ENCODE assay signal across 15 cellular contexts in the genomic region with DNA sequence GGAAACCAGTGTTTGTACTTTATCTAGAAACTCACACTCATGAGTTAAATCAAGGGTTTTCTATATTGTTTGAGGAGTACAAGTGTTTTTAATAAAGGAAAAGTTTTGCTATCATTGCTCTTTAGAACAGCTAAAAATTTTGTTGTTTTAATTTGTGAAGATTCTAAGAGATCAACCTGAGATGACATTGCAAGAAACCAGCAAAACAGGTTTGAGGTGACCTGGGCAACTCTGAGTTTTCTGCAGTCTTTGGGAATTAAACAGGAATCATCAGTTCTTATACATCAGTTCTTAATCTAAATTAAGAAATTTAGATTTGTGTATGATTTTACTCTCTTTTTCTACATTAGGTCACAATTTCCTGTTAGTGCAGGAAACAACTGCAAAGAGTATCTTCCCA.
A peak's percentile ranks its signal among the peaks of the same experiment; 100 is the strongest.
DNase-seq lines count a peak whose midpoint lies in the region; ATAC-seq, FAIRE-seq and TF ChIP-seq lines count a peak whose summit lies in the region.
"Had no signal": no experiment of that assay in that cellular context is flagged by ENCODE, and none has a peak within 500 bp of the region (broad histone marks: within the 10 kb centered on the region; RNA-seq: fewer than 3 reads in every experiment).

No MANE protein-coding gene starts in this region.

- H3K4me2 ChIP-seq in GM12878 (ENCODE audit: control insufficient read depth, insufficient read depth) (no peak overlapping the region), neuronal stem cell (ENCODE audit: insufficient read depth, low read length, poor library complexity, severe bottlenecking) (no peak overlapping the region)

- POLR2A ChIA-PET in GM12878 (lab: Charles Lee): interaction anchor here (0.9 kb wide), 1 partner anchor 11 kb away, joined by 3 read pairs; no protein-coding TSS in a partner anchor

- H2AK5ac ChIP-seq in neuronal stem cell (ENCODE audit: low read depth, low read length): no peak overlapping the region

- no peak overlapping the region for H2BK15ac ChIP-seq in neuronal stem cell (ENCODE audit: low read length)

- H3K27me3 ChIP-seq in HUES64 (ENCODE audit: insufficient read depth, low read length) (no peaks in the 10 kb centered on the region), GM12878 (replicated peaks in 1 of 2; ENCODE audit: control insufficient read depth in 2 of 2, insufficient read depth in 2 of 2, low read length in 1 of 2) (no peaks in the 10 kb centered on the region), neuronal stem cell (ENCODE audit: control insufficient read depth in 3 of 3, insufficient read depth in 3 of 3, low read depth in 1 of 3, low read length in 3 of 3) (no peaks in the 10 kb centered on the region)
- H3K27me3 ChIP-seq: body of pancreas, dorsolateral prefrontal cortex had no signal

- no peaks in the 10 kb centered on the region for H3K79me1 ChIP-seq in neuronal stem cell (ENCODE audit: low read depth, low read length)

- ATAC-seq in GM12878 (no peak), HG02571 (IDR thresholded peaks at IDR 0.05; ENCODE audit: unreplicated experiment) (no peak), HG03108 (IDR thresholded peaks at IDR 0.05; ENCODE audit: unreplicated experiment) (no peak)
- ATAC-seq: body of pancreas had no signal

- TF ChIP-seq POLR2A in GM12878 (IDR thresholded peaks at IDR 0.05; ENCODE audit: low read depth, low read length): no peak

- RAD21 ChIA-PET in GM12878 (lab: Charles Lee; ENCODE audit: unreplicated experiment): interaction anchor here (0.7 to 3.0 kb wide), 6 partner anchors 45 to 984 kb away, joined by 3 to 21 read pairs (median 8); a partner anchor contains a TSS

- FAIRE-seq in GM12878 (lab: Jason Lieb, UNC): no peak
- FAIRE-seq: D721Med had no signal

- H3K4me1 ChIP-seq in HUES64 (ENCODE audit: insufficient read depth, low read length) (peaks cover 48% of the 10 kb centered on the region), GM12878 (ENCODE audit: control insufficient read depth, insufficient read depth, low read length) (peaks cover 14% of the 10 kb centered on the region; the same call in 1 of the 2 replicates), neuronal stem cell (ENCODE audit: control insufficient read depth in 2 of 2, insufficient read depth in 1 of 2, low read depth in 1 of 2, low read length in 2 of 2) (peaks cover 17 to 25% of the 10 kb centered on the region in 2 donors)

- no peak for TF ChIP-seq EP300 in GM12878 (IDR thresholded peaks at IDR 0.05; ENCODE audit: borderline replicate concordance in 1 of 2, control insufficient read depth in 1 of 2, low read depth in 2 of 2, low read length in 2 of 2)

- no peak overlapping the region for H3K4ac ChIP-seq in neuronal stem cell (ENCODE audit: low read length)

- SMC1A ChIA-PET in GM12878 (lab: Charles Lee; ENCODE audit: uncharacterized antibody, unreplicated experiment): interaction anchor here (0.7 to 3.7 kb wide), 5 partner anchors 210 to 708 kb away, joined by 3 to 17 read pairs (median 3); no protein-coding TSS in a partner anchor

- H3K9me3 ChIP-seq in HUES64 (ENCODE audit: insufficient read depth, low read depth, low read length) (no peaks in the 10 kb centered on the region), GM12878 (replicated peaks; ENCODE audit: control insufficient read depth, insufficient read depth, low read length) (peaks cover 2% of the 10 kb centered on the region; the same call in 1 of the 3 replicates), neuronal stem cell (replicated peaks in 1 of 2; ENCODE audit: control insufficient read depth in 2 of 2, insufficient read depth in 1 of 2, low read depth in 1 of 2, low read length in 2 of 2) (peaks cover 2 to 15% of the 10 kb centered on the region in 2 donors)
- H3K9me3 ChIP-seq: body of pancreas had no signal

- H4K8ac ChIP-seq in neuronal stem cell (ENCODE audit: low read depth, low read length): no peak overlapping the region

- DNase-seq in DMS153 treated with DMSO at 0.1 percent for 48 hours (lab: John Stamatoyannopoulos, UW; ENCODE audit: unreplicated experiment) (peak; percentile 15), GM12878 (ENCODE audit: low read depth, low spot score) (no peak), neuronal stem cell (ENCODE audit: low spot score) (no peak), globus pallidus (ENCODE audit: low spot score) (no peak)
- DNase-seq in activated CD4-positive, alpha-beta T cell treated with anti-CD3 and anti-CD28 coated beads for 1 hour: no peak
- DNase-seq: activated B cell treated with CpG ODN at 0.5 μM for 24 hours, activated gamma-delta T cell, body of pancreas, dorsolateral prefrontal cortex, NCI-H69, retina had no signal

- H3K14ac ChIP-seq in neuronal stem cell (ENCODE audit: low read length): no peak overlapping the region

- TF ChIP-seq CTCF in GM12878 (IDR thresholded peaks at IDR 0.05 in 2 of 3, conservative IDR thresholded peaks at IDR 0.05 in 1 of 3; ENCODE audit: control insufficient read depth in 2 of 3, extremely low read depth in 1 of 3, insufficient read depth in 1 of 3, low read depth in 3 of 3, low read length in 3 of 3): no peak

- H2AFZ ChIP-seq in GM12878 (ENCODE audit: control insufficient read depth, low read depth, low read length) (no peak overlapping the region), neuronal stem cell (ENCODE audit: low read length) (peak overlapping the region; percentile 6)

- H3K9ac ChIP-seq in HUES64 (ENCODE audit: low read depth, low read length) (peak overlapping the region; percentile 26; the same call in 1 of the 2 replicates), GM12878 (ENCODE audit: control insufficient read depth, insufficient read depth, low read length) (no peak overlapping the region), neuronal stem cell (ENCODE audit: low read depth, low read length, poor library complexity) (no peak overlapping the region)

- H3K18ac ChIP-seq in neuronal stem cell (ENCODE audit: low read length): no peak overlapping the region

- no peak overlapping the region for H2BK12ac ChIP-seq in neuronal stem cell (ENCODE audit: low read length)

- CTCF ChIA-PET in GM12878 (lab: Yijun Ruan, JAX): interaction anchor here (0.9 to 2.4 kb wide), 6 partner anchors 50 to 714 kb away, joined by 3 to 10 read pairs (median 4); no protein-coding TSS in a partner anchor

- no TSS peak for BruUV-seq in GM12878 (replicated peaks; lab: Mats Ljungman, UMichigan)

- TF ChIP-seq RAD21 in GM12878 (IDR thresholded peaks at IDR 0.05; ENCODE audit: insufficient read depth, low read depth, low read length): no peak

- intact Hi-C loops in GM12878 (cut with micrococcal nuclease; ENCODE audit: unreplicated experiment): loop anchor here (2.0 to 10.0 kb wide), 3 partner anchors 708 to 944 kb away; no protein-coding TSS in a partner anchor

- in situ Hi-C loops in GM12878 (cut with MboI): loop anchor here (10.0 kb wide), 1 partner anchor 646 kb away; no protein-coding TSS in a partner anchor

- H4K91ac ChIP-seq in neuronal stem cell (ENCODE audit: low read depth, low read length, poor library complexity): no peak overlapping the region

- H3K23ac ChIP-seq in neuronal stem cell (ENCODE audit: low read depth, low read length, poor library complexity): no peak overlapping the region

- H3K4me3 ChIP-seq in HUES64 (ENCODE audit: low read length) (no peak overlapping the region), GM12878 (no peak overlapping the region), neuronal stem cell (ENCODE audit: low read length in 2 of 2) (no peak overlapping the region)
- H3K4me3 ChIP-seq: body of pancreas, dorsolateral prefrontal cortex had no signal

- no peak overlapping the region for H2BK5ac ChIP-seq in neuronal stem cell (ENCODE audit: low read length)

- H3K36me3 ChIP-seq in HUES64 (ENCODE audit: insufficient read depth, low read length) (no peaks in the 10 kb centered on the region), GM12878 (ENCODE audit: control insufficient read depth in 2 of 2, insufficient read depth in 2 of 2, low read length in 1 of 2) (peaks cover 2 to 4% of the 10 kb centered on the region in 2 experiments; a peak in 1 of 4 replicates), neuronal stem cell (replicated peaks in 1 of 2; ENCODE audit: control insufficient read depth in 2 of 2, insufficient read depth in 2 of 2, low read length in 2 of 2) (peaks cover 4 to 8% of the 10 kb centered on the region in 2 donors)

- H3K79me2 ChIP-seq in GM12878 (ENCODE audit: control insufficient read depth, insufficient read depth, low read length): no peaks in the 10 kb centered on the region

- H2BK120ac ChIP-seq in neuronal stem cell (ENCODE audit: low read depth, low read length): no peak overlapping the region

- H4K20me1 ChIP-seq in GM12878 (ENCODE audit: control insufficient read depth, insufficient read depth): no peaks in the 10 kb centered on the region

- H3K27ac ChIP-seq in HUES64 (ENCODE audit: low read depth, low read length) (peak overlapping the region; percentile 3), GM12878 (ENCODE audit: control insufficient read depth, insufficient read depth) (peak overlapping the region; percentile 28; the same call in 1 of the 2 replicates), neuronal stem cell (replicated peaks; ENCODE audit: low read length) (no peak overlapping the region)
- H3K27ac ChIP-seq: body of pancreas had no signal

TF ChIP-seq in GM12878, 131 proteins besides CTCF, POLR2A, EP300 and RAD21 (continues in another document):
- TF ChIP-seq SIX5 (IDR thresholded peaks at IDR 0.05; ENCODE audit: low read depth, low read length, severe bottlenecking): no peak
- no peak for TF ChIP-seq NFIC (IDR thresholded peaks at IDR 0.05; ENCODE audit: low read depth, low read length)
- no peak for TF ChIP-seq POLR2AphosphoS2 (IDR thresholded peaks at IDR 0.05; ENCODE audit: low read depth, low read length)
- TF ChIP-seq, protein P1, sequence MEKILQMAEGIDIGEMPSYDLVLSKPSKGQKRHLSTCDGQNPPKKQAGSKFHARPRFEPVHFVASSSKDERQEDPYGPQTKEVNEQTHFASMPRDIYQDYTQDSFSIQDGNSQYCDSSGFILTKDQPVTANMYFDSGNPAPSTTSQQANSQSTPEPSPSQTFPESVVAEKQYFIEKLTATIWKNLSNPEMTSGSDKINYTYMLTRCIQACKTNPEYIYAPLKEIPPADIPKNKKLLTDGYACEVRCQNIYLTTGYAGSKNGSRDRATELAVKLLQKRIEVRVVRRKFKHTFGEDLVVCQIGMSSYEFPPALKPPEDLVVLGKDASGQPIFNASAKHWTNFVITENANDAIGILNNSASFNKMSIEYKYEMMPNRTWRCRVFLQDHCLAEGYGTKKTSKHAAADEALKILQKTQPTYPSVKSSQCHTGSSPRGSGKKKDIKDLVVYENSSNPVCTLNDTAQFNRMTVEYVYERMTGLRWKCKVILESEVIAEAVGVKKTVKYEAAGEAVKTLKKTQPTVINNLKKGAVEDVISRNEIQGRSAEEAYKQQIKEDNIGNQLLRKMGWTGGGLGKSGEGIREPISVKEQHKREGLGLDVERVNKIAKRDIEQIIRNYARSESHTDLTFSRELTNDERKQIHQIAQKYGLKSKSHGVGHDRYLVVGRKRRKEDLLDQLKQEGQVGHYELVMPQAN (conservative IDR thresholded peaks at IDR 0.05): no peak
- TF ChIP-seq NFXL1 (IDR thresholded peaks at IDR 0.05; ENCODE audit: borderline replicate concordance): no peak
